ENCODE assay signal across 17 cellular contexts in the genomic region with DNA sequence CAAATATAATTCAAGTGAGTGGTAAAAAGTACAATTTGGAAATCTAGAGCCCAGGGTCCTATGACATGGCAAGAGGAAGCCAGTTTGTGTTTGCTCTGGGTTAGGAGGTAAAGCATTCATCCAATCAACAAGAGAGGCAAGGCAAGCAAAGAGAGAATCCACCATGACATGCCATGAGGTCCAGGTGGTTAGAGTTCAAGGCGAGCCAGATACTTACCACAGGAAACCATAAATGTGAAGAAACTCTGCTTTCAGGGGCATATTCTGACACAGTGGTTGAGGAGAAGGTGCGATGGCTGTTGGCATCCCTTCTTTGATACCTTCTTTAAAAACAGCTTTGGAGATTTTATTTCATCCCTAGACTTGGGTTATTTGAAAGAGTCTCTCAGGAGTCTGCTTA.
A peak's percentile ranks its signal among the peaks of the same experiment; 100 is the strongest.
DNase-seq lines count a peak whose midpoint lies in the region; ATAC-seq, FAIRE-seq and TF ChIP-seq lines count a peak whose summit lies in the region.
"Had no signal": no experiment of that assay in that cellular context is flagged by ENCODE, and none has a peak within 500 bp of the region (broad histone marks: within the 10 kb centered on the region; RNA-seq: fewer than 3 reads in every experiment).

No MANE protein-coding gene starts in this region.

- H3K4me1 ChIP-seq in DND-41 (ENCODE audit: insufficient read depth, low read length) (peaks cover 12% of the 10 kb centered on the region), IMR-90 (ENCODE audit: control insufficient read depth, insufficient read depth, low read length) (peaks cover 14% of the 10 kb centered on the region), K562 (replicated peaks in 1 of 2; ENCODE audit: control insufficient read depth in 2 of 2, insufficient read depth in 2 of 2, low read length in 2 of 2) (peaks cover 3 to 22% of the 10 kb centered on the region in 2 experiments; a peak in 4 of 5 replicates)

- H4K8ac ChIP-seq in IMR-90 (ENCODE audit: low read depth in 2 of 2, low read length in 2 of 2), result no peak overlapping the region

- H3K4me3 ChIP-seq in DND-41 (ENCODE audit: low read depth in 1 of 2, low read length in 2 of 2) (no peak overlapping the region), IMR-90 (ENCODE audit: insufficient read depth, low read depth, low read length) (no peak overlapping the region), K562 (no peak overlapping the region)

- peak overlapping the region; percentile 74; the same call in 1 of the 2 replicates for H3K18ac ChIP-seq in IMR-90 (ENCODE audit: low read depth, low read length)

- no peak overlapping the region for H2AK9ac ChIP-seq in IMR-90 (replicated peaks; ENCODE audit: low read depth, low read length, poor library complexity)

- no peak overlapping the region for H3K14ac ChIP-seq in IMR-90 (replicated peaks; ENCODE audit: low read depth, low read length)

- TF ChIP-seq EP300 in K562 (IDR thresholded peaks at IDR 0.05; ENCODE audit: low read length), result no peak

- CTCF ChIA-PET in IMR-90 (lab: Yijun Ruan, JAX) (no interaction called here), K562 (lab: Yijun Ruan, JAX; ENCODE audit: low intra/inter-chr PET ratio) (no interaction called here)

- H2AFZ ChIP-seq in DND-41 (ENCODE audit: low read depth, low read length), result no peak overlapping the region
- no peak overlapping the region for H2AFZ ChIP-seq in IMR-90 (replicated peaks; ENCODE audit: low read length, poor library complexity)
- 0 out of 2 replicates have a peak overlapping the region, but pooled peaks have one; percentile 0 for H2AFZ ChIP-seq in K562 (ENCODE audit: low read depth, low read length)

- BruUV-seq in IMR-90 (replicated peaks; lab: Mats Ljungman, UMichigan) (no TSS peak), K562 (replicated peaks; lab: Mats Ljungman, UMichigan) (no TSS peak)

- 0 out of 3 replicates have a peak overlapping the region, but pooled peaks have one; percentile 35 for H2BK15ac ChIP-seq in IMR-90 (ENCODE audit: low read depth, low read length)

- no peak overlapping the region for H4K5ac ChIP-seq in IMR-90 (ENCODE audit: low read depth, low read length)

- H2BK120ac ChIP-seq in IMR-90 (ENCODE audit: low read depth, low read length), result no peak overlapping the region

- H2BK20ac ChIP-seq in IMR-90 (ENCODE audit: low read depth, low read length), result no peak overlapping the region

- peak; percentile 27; the same call in 1 of the 3 replicates for ATAC-seq in DND-41 (ENCODE audit: insufficient read depth, low read depth)
- no peak for ATAC-seq in IMR-90 (ENCODE audit: low read depth)
- ATAC-seq in K562, result no peak
- no peak for ATAC-seq in GM21390 (IDR thresholded peaks at IDR 0.05; ENCODE audit: unreplicated experiment)

- dilution Hi-C loops in IMR-90 (cut with HindIII; ENCODE audit: low sequenced_read_pairs, unreplicated experiment), result no loop called here

- no peaks in the 10 kb centered on the region for H3K79me1 ChIP-seq in IMR-90 (ENCODE audit: low read depth in 1 of 2, low read length in 2 of 2)

- no peak for TF ChIP-seq CTCF in DND-41 (IDR thresholded peaks at IDR 0.05; ENCODE audit: borderline replicate concordance, extremely low read depth, low read length, poor library complexity, severe bottlenecking)
- no peak for TF ChIP-seq CTCF in IMR-90 (conservative IDR thresholded peaks at IDR 0.05; ENCODE audit: low read depth, low read length)
- no peak for TF ChIP-seq CTCF in K562 (IDR thresholded peaks at IDR 0.05 in 2 of 3, conservative IDR thresholded peaks at IDR 0.05 in 1 of 3; ENCODE audit: insufficient read depth in 2 of 3, low read depth in 1 of 3, low read length in 3 of 3)

- H3K9me3 ChIP-seq in DND-41 (ENCODE audit: insufficient read depth, low read length, severe bottlenecking) (no peaks in the 10 kb centered on the region), IMR-90 (ENCODE audit: control insufficient read depth, insufficient read depth, low read length) (no peaks in the 10 kb centered on the region), K562 (replicated peaks; ENCODE audit: control insufficient read depth, insufficient read depth, low read depth, low read length) (0 out of 2 replicates have a peak, but pooled peaks cover 8% of the 10 kb centered on the region)

- no peak overlapping the region; the same call in 1 of the 2 replicates for H3K4ac ChIP-seq in IMR-90 (ENCODE audit: low read depth, low read length)

- in situ Hi-C loops in IMR-90 (cut with MboI; ENCODE audit: low sequenced_read_pairs) (no loop called here), K562 (cut with MboI) (no loop called here), KBM-7 (cut with MboI; ENCODE audit: low pct_unique_long_range_greater_than_20kb, low sequenced_read_pairs) (no loop called here)

- no peaks in the 10 kb centered on the region for H3K36me3 ChIP-seq in DND-41 (ENCODE audit: insufficient read depth, low read length)
- H3K36me3 ChIP-seq in IMR-90 (ENCODE audit: control insufficient read depth, insufficient read depth, low read length), result no peaks in the 10 kb centered on the region
- H3K36me3 ChIP-seq in K562 (ENCODE audit: control insufficient read depth, insufficient read depth, low read length), result no peaks in the 10 kb centered on the region

- H4K91ac ChIP-seq in IMR-90 (ENCODE audit: insufficient read depth, low read depth, low read length), result no peak overlapping the region

- H3K27me3 ChIP-seq in DND-41 (ENCODE audit: insufficient read depth, low read length, poor library complexity), result no peaks in the 10 kb centered on the region
- H3K27me3 ChIP-seq in IMR-90 (ENCODE audit: control insufficient read depth, insufficient read depth, low read length), result no peaks in the 10 kb centered on the region
- H3K27me3 ChIP-seq in K562 (ENCODE audit: control insufficient read depth in 2 of 2, insufficient read depth in 2 of 2, low read length in 2 of 2), result no peaks in the 10 kb centered on the region

- H2AK5ac ChIP-seq in IMR-90 (ENCODE audit: low read depth, low read length), result no peak overlapping the region

- H3K79me2 ChIP-seq in DND-41 (ENCODE audit: insufficient read depth, low read length), result no peaks in the 10 kb centered on the region
- no peaks in the 10 kb centered on the region for H3K79me2 ChIP-seq in K562 (ENCODE audit: control insufficient read depth, insufficient read depth, low read length)

- intact Hi-C loops in IMR-90 (cut with micrococcal nuclease) (loop anchor here (5.0 kb wide), 2 partner anchors 84 to 191 kb away; no protein-coding TSS in a partner anchor), K562 (cut with micrococcal nuclease) (loop anchor here (2.0 to 5.0 kb wide), 4 partner anchors 61 to 396 kb away; no protein-coding TSS in a partner anchor)

- no peak overlapping the region for H3K56ac ChIP-seq in IMR-90 (ENCODE audit: extremely low read depth, insufficient read depth, low read length)

- H3K9me1 ChIP-seq in IMR-90 (ENCODE audit: insufficient read depth, low read length) (peaks cover 8% of the 10 kb centered on the region; the same call in 1 of the 2 replicates), K562 (ENCODE audit: control insufficient read depth, insufficient read depth, low read length) (no peaks in the 10 kb centered on the region)

- H3K27ac ChIP-seq in DND-41 (ENCODE audit: low read length) (no peak overlapping the region), IMR-90 (ENCODE audit: insufficient read depth, low read length) (no peak overlapping the region), K562 (ENCODE audit: extremely low read depth, low read depth, low read length) (no peak overlapping the region)

- DNase-seq in DND-41 (no peak), IMR-90 (no peak), K562 (ENCODE audit: extremely low read depth in 1 of 4, low spot score in 3 of 4) (no peak), NCI-H2196 treated with DMSO at 0.1 percent for 48 hours (lab: John Stamatoyannopoulos, UW; ENCODE audit: unreplicated experiment) (no peak), KBM-7 (no peak)
- DNase-seq: C1 segment of cervical spinal cord; Calu3; CD4-positive, alpha-beta memory T cell; COR-L47; DMS53; DMS79 treated with DMSO at 0.1 percent for 48 hours; GOT3; H7; HCEC 1CT had no signal

- TF ChIP-seq RAD21 in IMR-90 (IDR thresholded peaks at IDR 0.05; ENCODE audit: low read length) (no peak), K562 (CRISPR knock-in tag; conservative IDR thresholded peaks at IDR 0.05 in 1 of 2, IDR thresholded peaks at IDR 0.05 in 1 of 2) (no peak)

- H3K23ac ChIP-seq in IMR-90 (ENCODE audit: low read depth, low read length), result no peak overlapping the region

- H3K9ac ChIP-seq in DND-41 (ENCODE audit: low read depth, low read length), result no peak overlapping the region
- H3K9ac ChIP-seq in IMR-90 (ENCODE audit: low read depth, low read length), result no peak overlapping the region
- H3K9ac ChIP-seq in K562 (ENCODE audit: insufficient read depth in 1 of 2, low read depth in 2 of 2, low read length in 2 of 2), result no peak overlapping the region

- no peak for TF ChIP-seq POLR2A in IMR-90 (IDR thresholded peaks at IDR 0.05; ENCODE audit: low read depth, low read length)
- TF ChIP-seq POLR2A in K562 (conservative IDR thresholded peaks at IDR 0.05), result no peak

- no peak overlapping the region for H3K4me2 ChIP-seq in DND-41 (ENCODE audit: insufficient read depth, low read length)
- no peak overlapping the region for H3K4me2 ChIP-seq in IMR-90 (ENCODE audit: low read depth, low read length)
- no peak overlapping the region for H3K4me2 ChIP-seq in K562 (ENCODE audit: insufficient read depth, low read length)

- POLR2A ChIA-PET in IMR-90 (lab: Charles Lee; ENCODE audit: unreplicated experiment) (no interaction called here), K562 (lab: Yijun Ruan, JAX) (interaction anchor here (0.7 kb wide), 1 partner anchor 198 kb away, joined by 3 read pairs; no protein-coding TSS in a partner anchor)

- FAIRE-seq in K562 (lab: Jason Lieb, UNC), result no peak
- FAIRE-seq: G401.6, GM12892 had no signal

- H4K20me1 ChIP-seq in DND-41 (ENCODE audit: insufficient read depth, low read length) (no peaks in the 10 kb centered on the region), IMR-90 (ENCODE audit: insufficient read depth, low read length) (no peaks in the 10 kb centered on the region), K562 (replicated peaks; ENCODE audit: control insufficient read depth, insufficient read depth, low read length) (no peaks in the 10 kb centered on the region)

- WGBS in IMR-90 (ENCODE audit: extremely low coverage in 2 of 2, insufficient read length in 1 of 2), 2 experiments, result no CpG with 5 or more reads among the region's 2 CpGs
- WGBS in K562 (ENCODE audit: insufficient coverage, low coverage, missing lambda C conversion rate), result 95% methylated on average over 2 of the region's 2 CpGs

- H2BK5ac ChIP-seq in IMR-90 (ENCODE audit: low read depth, low read length, poor library complexity, severe bottlenecking), result no peak overlapping the region

TF ChIP-seq in IMR-90, 13 proteins besides CTCF, POLR2A, EP300 and RAD21 (continues in another document):
- TF ChIP-seq CHD1 (IDR thresholded peaks at IDR 0.05; ENCODE audit: low read depth, low read length) (no peak), MAZ (IDR thresholded peaks at IDR 0.05; ENCODE audit: borderline replicate concordance, low read depth, low read length) (no peak), FOS (IDR thresholded peaks at IDR 0.05; ENCODE audit: low read depth, low read length) (no peak)

TF ChIP-seq in K562, 482 proteins besides CTCF, POLR2A, EP300 and RAD21 (continues in another document):
- TF ChIP-seq NFATC3 (IDR thresholded peaks at IDR 0.05), result no peak
- TF ChIP-seq ZNF121 (CRISPR knock-in tag; conservative IDR thresholded peaks at IDR 0.05), result no peak
- TF ChIP-seq PCBP2 (IDR thresholded peaks at IDR 0.05; ENCODE audit: low read depth, low read length, poor library complexity, severe bottlenecking), result no peak
